In genomic region chr17:79741401-79741750, GRCh38 we compare ENCODE assay signal across 1 cellular context.
TF ChIP-seq lines count a peak whose summit lies in the region.

No MANE protein-coding gene starts in this region.

TF ChIP-seq in SK-N-SH, 30 proteins besides CTCF, POLR2A, EP300 and RAD21 (continued from another document):
- TF ChIP-seq MEF2A (IDR thresholded peaks at IDR 0.05; ENCODE audit: borderline replicate concordance, low read depth) = no peak
- TF ChIP-seq RXRA (IDR thresholded peaks at IDR 0.05; ENCODE audit: borderline replicate concordance, low read depth) = no peak
TF ChIP-seq in SK-N-SH: peak in this region for 0.
